Comparison of ENCODE assay signal across 9 cellular contexts in genomic region chr17:35969558-35970442, GRCh38. TPM values are rescaled to one million over a fixed set of nuclear protein-coding genes. Genes with fewer than 3 reads are reported as not detected.
DNase-seq lines count a peak whose midpoint lies in the region; ATAC-seq and TF ChIP-seq lines count a peak whose summit lies in the region.
"Had no signal": no experiment of that assay in that cellular context is flagged by ENCODE, and none has a peak within 500 bp of the region (broad histone marks: within the 10 kb centered on the region; RNA-seq: fewer than 3 reads in every experiment).

No MANE protein-coding gene starts in this region.

- no peak overlapping the region for H3K4me3 Mint-ChIP-seq in type B pancreatic cell

- intact Hi-C loops in ovary (cut with DNase I): loop anchor here in 2 of 4 donors (10.0 kb wide), 2 partner anchors 505 to 515 kb away; partner anchors contain the start of gene ZNHIT3 (in 1 of the 2)

- H3K4me1 Mint-ChIP-seq in type B pancreatic cell (ENCODE audit: unreplicated experiment): peaks cover 13% of the 10 kb centered on the region

- no peaks in the 10 kb centered on the region for H3K36me3 ChIP-seq in ovary

- H3K4me1 ChIP-seq in ovary (ENCODE audit: insufficient read depth): no peaks in the 10 kb centered on the region

- ATAC-seq in GM21390 (IDR thresholded peaks at IDR 0.05; ENCODE audit: unreplicated experiment): no peak

- H3K27me3 ChIP-seq in ovary: no peaks in the 10 kb centered on the region

- no peaks in the 10 kb centered on the region for H3K9me3 Mint-ChIP-seq in type B pancreatic cell

- WGBS in ovary, 3 donors: 39 to 40% (median 39%) methylated on average over 8 of the region's 8 CpGs

- TF ChIP-seq CTCF in LNCaP clone FGC (IDR thresholded peaks at IDR 0.05; ENCODE audit: control insufficient read depth, extremely low read depth, insufficient read depth): peak; percentile 93
- TF ChIP-seq CTCF in ovary (IDR thresholded peaks at IDR 0.05): peak; percentile 48 to 62 (median 60)
- peak; percentile 92 for TF ChIP-seq CTCF in type B pancreatic cell (conservative IDR thresholded peaks at IDR 0.05)

- no peaks in the 10 kb centered on the region for H3K9me3 ChIP-seq in ovary

- H3K27me3 Mint-ChIP-seq in type B pancreatic cell: no peaks in the 10 kb centered on the region

- peak overlapping the region; percentile 42 for H3K27ac Mint-ChIP-seq in type B pancreatic cell

- DNase-seq in DMS153 (lab: John Stamatoyannopoulos, UW) (peak; percentile 56), LNCaP clone FGC (ENCODE audit: low read depth) (peak; percentile 61), SHP77 treated with DMSO at 0.1 percent for 48 hours (lab: John Stamatoyannopoulos, UW) (peak; percentile 32), globus pallidus (ENCODE audit: low spot score) (peak; percentile 67), ovary (peak; percentile 28 to 80 (median 67)), type B pancreatic cell (ENCODE audit: extremely low spot score, unreplicated experiment) (peak; percentile 79)
- DNase-seq in activated naive CD4-positive, alpha-beta T cell (lab: John Stamatoyannopoulos, UW): peak; percentile 15 to 39 (median 34)

- no peak overlapping the region for H3K4me3 ChIP-seq in LNCaP clone FGC (ENCODE audit: low read depth, low read length)
- no peak overlapping the region for H3K4me3 ChIP-seq in ovary

- no peak for TF ChIP-seq EP300 in ovary (IDR thresholded peaks at IDR 0.05)

- no peak for TF ChIP-seq POLR2A in ovary (IDR thresholded peaks at IDR 0.05)

- no peaks in the 10 kb centered on the region for H3K36me3 Mint-ChIP-seq in type B pancreatic cell

- H3K27ac ChIP-seq in ovary: no peak overlapping the region

RNA-seq across cellular contexts. Expression of gene CCL16, which starts 11.5 kb away (rescaled TPM):
- under 1 TPM in 2 of 7 donors, not detected in 5; 0.11 to 0.26 TPM for total RNA-seq in ovary
- under 1 TPM; 0.17 to 0.90 TPM for polyA plus RNA-seq in ovary
- not detected in 2 replicates for total RNA-seq in type B pancreatic cell (ENCODE audit: low replicate concordance)

RNA-seq across cellular contexts. Expression of gene CCL14, which starts 16.7 kb away (rescaled TPM):
- total RNA-seq in ovary (10 to 100 TPM in 4 of 7 donors, 1 to 10 TPM in 3; 3.3 to 64.8 (median 11.7) TPM), type B pancreatic cell (ENCODE audit: low replicate concordance) (not detected in 2 replicates)
- 100 to 1,000 TPM in 1 of 2 donors, 10 to 100 TPM in 1; 37.4 to 411 TPM for polyA plus RNA-seq in ovary

RNA-seq across cellular contexts. Expression of gene LYZL6, which starts 26.3 kb away (rescaled TPM):
- not detected for total RNA-seq in ovary
- not detected for polyA plus RNA-seq in ovary
- total RNA-seq in type B pancreatic cell (ENCODE audit: low replicate concordance): not detected in 2 replicates
- polyA plus RNA-seq: adipose tissue had no signal

RNA-seq across cellular contexts. Expression of gene CCL15, which starts 31.6 kb away (rescaled TPM):
- under 1 TPM in 1 of 7 donors, not detected in 6; 0.48 TPM for total RNA-seq in ovary
- polyA plus RNA-seq in ovary: not detected
- 2.0 and 5.0 TPM in 2 replicates for total RNA-seq in type B pancreatic cell (ENCODE audit: low replicate concordance)

RNA-seq across cellular contexts. Expression of gene RDM1, which starts 39.2 kb away (rescaled TPM):
- not detected for total RNA-seq in ovary
- polyA plus RNA-seq in ovary: under 1 TPM in 1 of 2 donors, not detected in 1; 0.33 TPM
- total RNA-seq in type B pancreatic cell (ENCODE audit: low replicate concordance): 3.9 and 4.4 TPM in 2 replicates
- polyA plus RNA-seq: adipose tissue had no signal
